In genomic region chr5:88507261-88507660, GRCh38 we compare ENCODE assay signal across 26 cellular contexts.
DNase-seq lines count a peak whose midpoint lies in the region; ATAC-seq and TF ChIP-seq lines count a peak whose summit lies in the region.
"Had no signal": no experiment of that assay in that cellular context is flagged by ENCODE, and none has a peak within 500 bp of the region (broad histone marks: within the 10 kb centered on the region; RNA-seq: fewer than 3 reads in every experiment).

No MANE protein-coding gene starts in this region.

- no peaks in the 10 kb centered on the region for H3K27me3 ChIP-seq in SJCRH30
- H3K27me3 ChIP-seq in osteoblast (ENCODE audit: insufficient read depth, low read length): no peaks in the 10 kb centered on the region
- H3K27me3 ChIP-seq: BE2C, BLaER1 had no signal

- H3K9me3 ChIP-seq in SJCRH30 (replicated peaks) (no peaks in the 10 kb centered on the region), osteoblast (ENCODE audit: low read depth, low read length) (no peaks in the 10 kb centered on the region)
- H3K9me3 ChIP-seq: A549, BE2C, BLaER1 had no signal

- TF ChIP-seq CTCF in mesothelial cell of epicardium (IDR thresholded peaks at IDR 0.05; ENCODE audit: unreplicated experiment): no peak
- no peak for TF ChIP-seq CTCF in osteoblast (IDR thresholded peaks at IDR 0.05; ENCODE audit: extremely low read depth, low read depth, low read length)

- H3K36me3 ChIP-seq in SJCRH30: no peaks in the 10 kb centered on the region
- no peaks in the 10 kb centered on the region for H3K36me3 ChIP-seq in osteoblast (ENCODE audit: insufficient read depth, low read length)
- H3K36me3 ChIP-seq: BE2C, BLaER1 had no signal

- peaks cover 28% of the 10 kb centered on the region for H3K4me1 Mint-ChIP-seq in mesothelial cell of epicardium

- no peak overlapping the region for H3K4me3 Mint-ChIP-seq in mesothelial cell of epicardium
- H3K4me3 Mint-ChIP-seq: CD14-positive monocyte; CD4-positive, alpha-beta memory T cell; CD4-positive, CD25-positive, alpha-beta regulatory T cell had no signal

- H4K20me1 ChIP-seq in osteoblast (ENCODE audit: insufficient read depth, low read length): no peaks in the 10 kb centered on the region
- H4K20me1 ChIP-seq: BLaER1 had no signal

- H3K9me3 Mint-ChIP-seq in mesothelial cell of epicardium: no peaks in the 10 kb centered on the region
- H3K9me3 Mint-ChIP-seq: CD14-positive monocyte; CD4-positive, alpha-beta memory T cell; CD8-positive, alpha-beta memory T cell had no signal

- DNase-seq in NCI-H69 (lab: John Stamatoyannopoulos, UW) (peak; percentile 30), SJCRH30 (peak; percentile 7 to 44), mesothelial cell of epicardium (ENCODE audit: low spot score in 2 of 2, unreplicated experiment in 2 of 2) (no peak), osteoblast (ENCODE audit: insufficient read length, low spot score, missing footprints) (no peak), NCI-H510A (lab: John Stamatoyannopoulos, UW) (no peak), mesenteric fat pad (ENCODE audit: low spot score) (no peak), kidney glomerular epithelial cell (lab: John Stamatoyannopoulos, UW) (no peak)
- DNase-seq: BE2C; C1 segment of cervical spinal cord; CD4-positive, alpha-beta memory T cell; CD4-positive, CD25-positive, alpha-beta regulatory T cell; CD8-positive, alpha-beta memory T cell; COR-L47; DMS 273 treated with DMSO at 0.1 percent for 48 hours; DMS153; DMS53; DMS79; DND-41; EL; GDM1 had no signal

- H3K36me3 Mint-ChIP-seq in mesothelial cell of epicardium: no peaks in the 10 kb centered on the region
- H3K36me3 Mint-ChIP-seq: CD14-positive monocyte; CD4-positive, alpha-beta memory T cell; CD4-positive, CD25-positive, alpha-beta regulatory T cell had no signal

- H2AFZ ChIP-seq in osteoblast (ENCODE audit: low read length): peak overlapping the region; percentile 35

- H3K79me2 ChIP-seq in osteoblast (ENCODE audit: insufficient read depth, low read length): no peaks in the 10 kb centered on the region

- H3K4me3 ChIP-seq in SJCRH30: no peak overlapping the region
- H3K4me3 ChIP-seq in osteoblast (ENCODE audit: insufficient read depth, low read length): no peak overlapping the region
- H3K4me3 ChIP-seq: A549, BLaER1, GM12878 had no signal

- H3K27ac Mint-ChIP-seq in mesothelial cell of epicardium: peak overlapping the region; percentile 40
- H3K27ac Mint-ChIP-seq: CD4-positive, alpha-beta memory T cell; CD4-positive, CD25-positive, alpha-beta regulatory T cell; CD8-positive, alpha-beta memory T cell had no signal

- H3K27ac ChIP-seq in SJCRH30 (no peak overlapping the region), osteoblast (ENCODE audit: low read depth, low read length) (no peak overlapping the region)
- H3K27ac ChIP-seq: 22Rv1, A549, BLaER1 had no signal

- no peak for ATAC-seq in HG03135 (IDR thresholded peaks at IDR 0.05; ENCODE audit: unreplicated experiment)
- ATAC-seq: A549, GM12878 had no signal

- no peaks in the 10 kb centered on the region for H3K27me3 Mint-ChIP-seq in mesothelial cell of epicardium (ENCODE audit: low read depth)

- no peak overlapping the region for H3K4me2 ChIP-seq in osteoblast (ENCODE audit: insufficient read depth, low read length)
- H3K4me2 ChIP-seq: A549, BLaER1 had no signal

- H3K4me1 ChIP-seq in SJCRH30 (peaks cover 19% of the 10 kb centered on the region), osteoblast (ENCODE audit: insufficient read depth, low read length) (peaks cover 4% of the 10 kb centered on the region)
- H3K4me1 ChIP-seq: A549, BE2C had no signal

Comparison
In these comparisons a context has a peak if more than half of its experiments do, and no peak if none do; other contexts are left out.
1. DNase-seq: peak in NCI-H69 (single experiment) and SJCRH30 (2 of 2); none in mesothelial cell of epicardium (0 of 2), osteoblast (single experiment), NCI-H510A (single experiment), mesenteric fat pad (single experiment) and kidney glomerular epithelial cell (single experiment).